In the genomic region with DNA sequence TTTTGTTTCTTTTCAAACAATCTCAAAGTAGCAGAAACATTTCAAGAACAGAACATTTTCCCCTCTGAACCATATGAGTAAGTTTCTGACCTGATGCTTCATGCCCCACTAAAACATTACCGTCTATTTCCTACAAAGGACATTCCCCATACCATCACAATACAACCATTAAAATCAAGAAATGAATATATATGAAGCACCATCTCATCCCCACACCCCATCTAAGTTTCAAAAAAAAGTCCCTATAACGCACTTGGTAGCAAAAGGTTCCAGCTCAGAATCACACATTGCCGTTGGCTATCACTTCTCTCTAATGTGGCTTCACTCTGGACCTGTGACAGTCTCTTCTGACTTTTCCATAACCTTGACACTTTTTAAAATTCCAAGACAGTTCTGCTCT, we compare ENCODE assay signal across 16 cellular contexts. TPM values are rescaled to one million over a fixed set of nuclear protein-coding genes. Genes with fewer than 3 reads are reported as not detected.
A peak's percentile ranks its signal among the peaks of the same experiment; 100 is the strongest.
DNase-seq lines count a peak whose midpoint lies in the region; ATAC-seq and TF ChIP-seq lines count a peak whose summit lies in the region.
"Had no signal": no experiment of that assay in that cellular context is flagged by ENCODE, and none has a peak within 500 bp of the region (broad histone marks: within the 10 kb centered on the region; RNA-seq: fewer than 3 reads in every experiment).

No MANE protein-coding gene starts in this region.

- peak overlapping the region; percentile 60 for H3K4me3 Mint-ChIP-seq in activated CD8-positive, alpha-beta T cell treated with anti-CD3 and anti-CD28 coated beads for 36 hours
- no peak overlapping the region for H3K4me3 Mint-ChIP-seq in activated CD8-positive, alpha-beta T cell treated with anti-CD3 and anti-CD28 coated beads, Interleukin-2, amount 10 ng/mL, durations not matched to agents 7 days and 5 days
- peak overlapping the region; percentile 7 for H3K4me3 Mint-ChIP-seq in T-helper 2 cell treated with Interferon-gamma antibody and Interleukin-4, amounts not matched to agents 5 μg/mL and 100 μg/mL, for 36 hours
- H3K4me3 Mint-ChIP-seq in stimulated activated memory B cell treated with anti-CD40 and anti-IgM and Interleukin-4, amounts not matched to agents 10 μg/mL and 1 μg/mL and 100 μg/mL, for 72 hours = peak overlapping the region; percentile 12

- no peak overlapping the region for H3K27ac ChIP-seq in left ventricle myocardium inferior (replicated peaks)
- H3K27ac ChIP-seq: A549, esophagus squamous epithelium, lower lobe of right lung, tibial nerve had no signal

- POLR2A ChIA-PET in activated CD8-positive, alpha-beta T cell treated with anti-CD3 and anti-CD28 coated beads for 36 hours (lab: Charles Lee) = interaction anchor here (0.6 kb wide), 1 partner anchor 24 kb away, joined by 3 read pairs; no protein-coding TSS in a partner anchor
- POLR2A ChIA-PET in activated CD8-positive, alpha-beta T cell treated with anti-CD3 and anti-CD28 coated beads, Interleukin-2, amount 10 ng/mL, durations not matched to agents 7 days and 5 days (lab: Charles Lee) = no interaction called here

- ATAC-seq in activated CD8-positive, alpha-beta T cell treated with anti-CD3 and anti-CD28 coated beads for 36 hours = peak; percentile 82
- no peak for ATAC-seq in activated CD8-positive, alpha-beta T cell treated with anti-CD3 and anti-CD28 coated beads, Interleukin-2, amount 10 ng/mL, durations not matched to agents 7 days and 5 days
- peak; percentile 62 for ATAC-seq in HG02678 (IDR thresholded peaks at IDR 0.05; ENCODE audit: unreplicated experiment)
- peak; percentile 84 for ATAC-seq in stimulated activated memory B cell treated with anti-CD40 and anti-IgM and Interleukin-4, amounts not matched to agents 10 μg/mL and 1 μg/mL and 100 μg/mL, for 72 hours
- no peak for ATAC-seq in HG02970 (IDR thresholded peaks at IDR 0.05; ENCODE audit: low FRiP score, unreplicated experiment)
- ATAC-seq: A549, lower lobe of right lung had no signal

- DNase-seq in activated CD8-positive, alpha-beta T cell treated with anti-CD3 and anti-CD28 coated beads for 36 hours = peak; percentile 25
- no peak for DNase-seq in activated CD8-positive, alpha-beta T cell treated with anti-CD3 and anti-CD28 coated beads, Interleukin-2, amount 10 ng/mL, durations not matched to agents 7 days and 5 days
- no peak for DNase-seq in T-helper 2 cell treated with Interferon-gamma antibody and Interleukin-4, amounts not matched to agents 5 μg/mL and 100 μg/mL, for 36 hours (ENCODE audit: low spot score)
- no peak for DNase-seq in left ventricle myocardium inferior
- no peak for DNase-seq in NCI-H69 (lab: John Stamatoyannopoulos, UW)
- DNase-seq: activated CD4-positive, alpha-beta T cell treated with anti-CD3 and anti-CD28 coated beads, Interleukin-2, amount 50 U/mL, for 48 hours; esophagus squamous epithelium; lower lobe of right lung; NCI-H1092 treated with DMSO at 0.1 percent for 48 hours; NCI-H345; small intestine had no signal

- no peaks in the 10 kb centered on the region for H3K4me1 ChIP-seq in left ventricle myocardium inferior
- H3K4me1 ChIP-seq: A549, tibial nerve had no signal

- H3K27me3 Mint-ChIP-seq in activated CD8-positive, alpha-beta T cell treated with anti-CD3 and anti-CD28 coated beads for 36 hours = no peaks in the 10 kb centered on the region
- H3K27me3 Mint-ChIP-seq in activated CD8-positive, alpha-beta T cell treated with anti-CD3 and anti-CD28 coated beads, Interleukin-2, amount 10 ng/mL, durations not matched to agents 7 days and 5 days (ENCODE audit: low read depth) = no peaks in the 10 kb centered on the region
- H3K27me3 Mint-ChIP-seq in T-helper 2 cell treated with Interferon-gamma antibody and Interleukin-4, amounts not matched to agents 5 μg/mL and 100 μg/mL, for 36 hours (ENCODE audit: low read depth) = no peaks in the 10 kb centered on the region
- no peaks in the 10 kb centered on the region for H3K27me3 Mint-ChIP-seq in stimulated activated memory B cell treated with anti-CD40 and anti-IgM and Interleukin-4, amounts not matched to agents 10 μg/mL and 1 μg/mL and 100 μg/mL, for 72 hours

- no peaks in the 10 kb centered on the region for H3K9me3 ChIP-seq in left ventricle myocardium inferior (replicated peaks)
- H3K9me3 ChIP-seq: A549, esophagus squamous epithelium, lower lobe of right lung, tibial nerve had no signal

- peak overlapping the region; percentile 87 for H3K27ac Mint-ChIP-seq in activated CD8-positive, alpha-beta T cell treated with anti-CD3 and anti-CD28 coated beads for 36 hours
- H3K27ac Mint-ChIP-seq in activated CD8-positive, alpha-beta T cell treated with anti-CD3 and anti-CD28 coated beads, Interleukin-2, amount 10 ng/mL, durations not matched to agents 7 days and 5 days = no peak overlapping the region
- no peak overlapping the region for H3K27ac Mint-ChIP-seq in T-helper 2 cell treated with Interferon-gamma antibody and Interleukin-4, amounts not matched to agents 5 μg/mL and 100 μg/mL, for 36 hours
- peak overlapping the region; percentile 53 for H3K27ac Mint-ChIP-seq in stimulated activated memory B cell treated with anti-CD40 and anti-IgM and Interleukin-4, amounts not matched to agents 10 μg/mL and 1 μg/mL and 100 μg/mL, for 72 hours

- peaks cover 19% of the 10 kb centered on the region for H3K27me3 ChIP-seq in left ventricle myocardium inferior (ENCODE audit: low read depth)
- H3K27me3 ChIP-seq: esophagus squamous epithelium had no signal

- H3K4me1 Mint-ChIP-seq in activated CD8-positive, alpha-beta T cell treated with anti-CD3 and anti-CD28 coated beads for 36 hours (ENCODE audit: low read depth) = peaks cover 77% of the 10 kb centered on the region
- H3K4me1 Mint-ChIP-seq in activated CD8-positive, alpha-beta T cell treated with anti-CD3 and anti-CD28 coated beads, Interleukin-2, amount 10 ng/mL, durations not matched to agents 7 days and 5 days (ENCODE audit: low read depth) = peaks cover 67% of the 10 kb centered on the region
- H3K4me1 Mint-ChIP-seq in T-helper 2 cell treated with Interferon-gamma antibody and Interleukin-4, amounts not matched to agents 5 μg/mL and 100 μg/mL, for 36 hours (ENCODE audit: low read depth) = peaks cover 57% of the 10 kb centered on the region
- peaks cover 74% of the 10 kb centered on the region for H3K4me1 Mint-ChIP-seq in stimulated activated memory B cell treated with anti-CD40 and anti-IgM and Interleukin-4, amounts not matched to agents 10 μg/mL and 1 μg/mL and 100 μg/mL, for 72 hours

- no peaks in the 10 kb centered on the region for H3K36me3 ChIP-seq in left ventricle myocardium inferior
- H3K36me3 ChIP-seq: esophagus squamous epithelium, lower lobe of right lung, tibial nerve had no signal

- H3K36me3 Mint-ChIP-seq in activated CD8-positive, alpha-beta T cell treated with anti-CD3 and anti-CD28 coated beads for 36 hours (ENCODE audit: low read depth) = peaks cover 15% of the 10 kb centered on the region
- H3K36me3 Mint-ChIP-seq in activated CD8-positive, alpha-beta T cell treated with anti-CD3 and anti-CD28 coated beads, Interleukin-2, amount 10 ng/mL, durations not matched to agents 7 days and 5 days (ENCODE audit: low read depth) = peaks cover 48% of the 10 kb centered on the region
- peaks cover 27% of the 10 kb centered on the region for H3K36me3 Mint-ChIP-seq in T-helper 2 cell treated with Interferon-gamma antibody and Interleukin-4, amounts not matched to agents 5 μg/mL and 100 μg/mL, for 36 hours (ENCODE audit: low read depth)
- H3K36me3 Mint-ChIP-seq in stimulated activated memory B cell treated with anti-CD40 and anti-IgM and Interleukin-4, amounts not matched to agents 10 μg/mL and 1 μg/mL and 100 μg/mL, for 72 hours = peaks cover 14% of the 10 kb centered on the region

- CTCF ChIA-PET in activated CD8-positive, alpha-beta T cell treated with anti-CD3 and anti-CD28 coated beads for 36 hours (lab: Charles Lee) = no interaction called here
- CTCF ChIA-PET in activated CD8-positive, alpha-beta T cell treated with anti-CD3 and anti-CD28 coated beads, Interleukin-2, amount 10 ng/mL, durations not matched to agents 7 days and 5 days (lab: Charles Lee) = no interaction called here

- TF ChIP-seq CTCF in activated CD8-positive, alpha-beta T cell treated with anti-CD3 and anti-CD28 coated beads for 36 hours (IDR thresholded peaks at IDR 0.05) = no peak
- no peak for TF ChIP-seq CTCF in left ventricle myocardium inferior (IDR thresholded peaks at IDR 0.05; ENCODE audit: borderline replicate concordance)

- H3K9me3 Mint-ChIP-seq in activated CD8-positive, alpha-beta T cell treated with anti-CD3 and anti-CD28 coated beads for 36 hours = no peaks in the 10 kb centered on the region
- H3K9me3 Mint-ChIP-seq in activated CD8-positive, alpha-beta T cell treated with anti-CD3 and anti-CD28 coated beads, Interleukin-2, amount 10 ng/mL, durations not matched to agents 7 days and 5 days (ENCODE audit: insufficient read depth) = no peaks in the 10 kb centered on the region
- no peaks in the 10 kb centered on the region for H3K9me3 Mint-ChIP-seq in T-helper 2 cell treated with Interferon-gamma antibody and Interleukin-4, amounts not matched to agents 5 μg/mL and 100 μg/mL, for 36 hours
- no peaks in the 10 kb centered on the region for H3K9me3 Mint-ChIP-seq in stimulated activated memory B cell treated with anti-CD40 and anti-IgM and Interleukin-4, amounts not matched to agents 10 μg/mL and 1 μg/mL and 100 μg/mL, for 72 hours

- intact Hi-C loops in activated CD8-positive, alpha-beta T cell treated with anti-CD3 and anti-CD28 coated beads for 36 hours (cut with micrococcal nuclease) = loop anchor here (10.0 kb wide), 1 partner anchor 310 kb away; no protein-coding TSS in a partner anchor
- intact Hi-C loops in left ventricle myocardium inferior (cut with micrococcal nuclease) = no loop called here

- no peak overlapping the region for H3K4me3 ChIP-seq in left ventricle myocardium inferior
- H3K4me3 ChIP-seq: A549, esophagus squamous epithelium, lower lobe of right lung, tibial nerve had no signal

RNA-seq across cellular contexts. Expression of a gene that starts 6.0 kb away (rescaled TPM):
- 10 to 100 TPM; 55.7 to 67.1 TPM for total RNA-seq in activated CD8-positive, alpha-beta T cell treated with anti-CD3 and anti-CD28 coated beads for 36 hours
- total RNA-seq in activated CD8-positive, alpha-beta T cell treated with anti-CD3 and anti-CD28 coated beads, Interleukin-2, amount 10 ng/mL, durations not matched to agents 7 days and 5 days = 100 to 1,000 TPM; 139 to 149 TPM
- total RNA-seq in left ventricle myocardium inferior = 16.6 TPM

Comparison
In these comparisons a context has a peak if more than half of its experiments do, and no peak if none do; other contexts are left out.
1. ATAC-seq: peak in activated CD8-positive, alpha-beta T cell treated with anti-CD3 and anti-CD28 coated beads for 36 hours (single experiment), HG02678 (single experiment) and stimulated activated memory B cell treated with anti-CD40 and anti-IgM and Interleukin-4, amounts not matched to agents 10 μg/mL and 1 μg/mL and 100 μg/mL, for 72 hours (single experiment); none in activated CD8-positive, alpha-beta T cell treated with anti-CD3 and anti-CD28 coated beads, Interleukin-2, amount 10 ng/mL, durations not matched to agents 7 days and 5 days (single experiment) and HG02970 (single experiment).
2. H3K27ac Mint-ChIP-seq: peak in activated CD8-positive, alpha-beta T cell treated with anti-CD3 and anti-CD28 coated beads for 36 hours (single experiment) and stimulated activated memory B cell treated with anti-CD40 and anti-IgM and Interleukin-4, amounts not matched to agents 10 μg/mL and 1 μg/mL and 100 μg/mL, for 72 hours (single experiment); none in activated CD8-positive, alpha-beta T cell treated with anti-CD3 and anti-CD28 coated beads, Interleukin-2, amount 10 ng/mL, durations not matched to agents 7 days and 5 days (single experiment) and T-helper 2 cell treated with Interferon-gamma antibody and Interleukin-4, amounts not matched to agents 5 μg/mL and 100 μg/mL, for 36 hours (single experiment).